Comparison of ENCODE assay signal across 8 cellular contexts in genomic region chr2:174493549-174494331, GRCh38. TPM values are rescaled to one million over a fixed set of nuclear protein-coding genes. Genes with fewer than 3 reads are reported as not detected.
DNase-seq lines count a peak whose midpoint lies in the region; ATAC-seq and FAIRE-seq lines count a peak whose summit lies in the region.

No MANE protein-coding gene starts in this region.

- no peaks in the 10 kb centered on the region for H3K9me3 Mint-ChIP-seq in activated naive CD4-positive, alpha-beta T cell treated with anti-CD3 and anti-CD28 coated beads, Interleukin-2, amount 50 U/mL, for 24 hours

- H3K4me1 Mint-ChIP-seq in activated naive CD4-positive, alpha-beta T cell treated with anti-CD3 and anti-CD28 coated beads, Interleukin-2, amount 50 U/mL, for 24 hours, result peaks cover 75% of the 10 kb centered on the region

- H3K4me3 ChIP-seq in BLaER1, result peak overlapping the region; percentile 38

- peak overlapping the region; percentile 98 for H3K27ac Mint-ChIP-seq in activated naive CD4-positive, alpha-beta T cell treated with anti-CD3 and anti-CD28 coated beads, Interleukin-2, amount 50 U/mL, for 24 hours

- FAIRE-seq in GM19239 (lab: Jason Lieb, UNC), result peak; percentile 89

- ATAC-seq in HG03108 (IDR thresholded peaks at IDR 0.05; ENCODE audit: unreplicated experiment), result peak; percentile 46

- no peaks in the 10 kb centered on the region for H4K20me1 ChIP-seq in BLaER1

- H3K9ac ChIP-seq in BLaER1, result peak overlapping the region; percentile 27; the same call in 1 of the 2 replicates

- H3K9me3 ChIP-seq in BLaER1, result 0 out of 2 replicates have a peak, but pooled peaks cover under 1% of the 10 kb centered on the region

- H3K27me3 Mint-ChIP-seq in activated naive CD4-positive, alpha-beta T cell treated with anti-CD3 and anti-CD28 coated beads, Interleukin-2, amount 50 U/mL, for 24 hours, result no peaks in the 10 kb centered on the region

- H3K4me1 ChIP-seq in BLaER1, result peaks cover 42% of the 10 kb centered on the region

- DNase-seq in GM19239 (ENCODE audit: insufficient read length, low spot score) (no peak), epidermal melanocyte (ENCODE audit: insufficient read length, low spot score) (no peak), posterior vena cava (ENCODE audit: low spot score) (no peak), NCI-H1436 treated with DMSO at 0.1 percent for 48 hours (lab: John Stamatoyannopoulos, UW) (no peak), islet precursor cell (no peak)

- intact Hi-C loops in posterior vena cava (cut with DNase I), result loop anchor here in 1 of 2 donors (10.0 kb wide), 1 partner anchor 1601 kb away; the partner anchor contains the start of genes HOXD12 and HOXD13

- H3K36me3 ChIP-seq in BLaER1, result no peaks in the 10 kb centered on the region

- H3K36me3 Mint-ChIP-seq in activated naive CD4-positive, alpha-beta T cell treated with anti-CD3 and anti-CD28 coated beads, Interleukin-2, amount 50 U/mL, for 24 hours, result no peaks in the 10 kb centered on the region

- H3K27me3 ChIP-seq in BLaER1, result no peaks in the 10 kb centered on the region

- H3K4me2 ChIP-seq in BLaER1, result peak overlapping the region; percentile 64

- H3K27ac ChIP-seq in BLaER1, result peak overlapping the region; percentile 63

- H3K4me3 Mint-ChIP-seq in activated naive CD4-positive, alpha-beta T cell treated with anti-CD3 and anti-CD28 coated beads, Interleukin-2, amount 50 U/mL, for 24 hours, result peak overlapping the region; percentile 91

RNA-seq across cellular contexts. Expression of gene GPR155, which starts 6.9 kb away (rescaled TPM):
- 10 to 100 TPM in 1 of 2 donors, 1 to 10 TPM in 1; 9.7 to 10.4 TPM for total RNA-seq in posterior vena cava
